24 cellular contexts compared by ENCODE assay signal in genomic region chr11:47756208-47756607, GRCh38. TPM values are rescaled to one million over a fixed set of nuclear protein-coding genes. Genes with fewer than 3 reads are reported as not detected.
"Had no signal": no experiment of that assay in that cellular context is flagged by ENCODE, and none has a peak within 500 bp of the region (broad histone marks: within the 10 kb centered on the region; RNA-seq: fewer than 3 reads in every experiment).

No MANE protein-coding gene starts in this region.

- H3K4me3 Mint-ChIP-seq: dendritic cell treated with granulocyte-macrophage colony-stimulating factor and Interleukin-4, amounts not matched to agents 40 ng/mL and 50 ng/mL, for 4 days; effector memory CD8-positive, alpha-beta T cell; endodermal cell; mesothelial cell of epicardium had no signal

- H3K9me3 Mint-ChIP-seq: dendritic cell treated with granulocyte-macrophage colony-stimulating factor and Interleukin-4, amounts not matched to agents 40 ng/mL and 50 ng/mL, for 4 days; effector memory CD8-positive, alpha-beta T cell; mesothelial cell of epicardium had no signal

- ATAC-seq: effector memory CD8-positive, alpha-beta T cell; esophagus mucosa; gastrocnemius medialis; heart right ventricle; left cardiac atrium; left lung; left ventricle myocardium superior; lower lobe of right lung; mucosa of descending colon had no signal

- H3K27ac ChIP-seq: colonic mucosa, epithelial cell of prostate, esophagus squamous epithelium, heart right ventricle, left lung, lower lobe of right lung had no signal

- DNase-seq: colonic mucosa; cortex of kidney; effector CD8-positive, alpha-beta T cell; effector memory CD8-positive, alpha-beta T cell; endodermal cell; erythroblast; esophagus squamous epithelium; foreskin fibroblast; foreskin melanocyte; gastrocnemius medialis; glutamatergic neuron; heart right ventricle; hippocampal formation; left cardiac atrium; left lung; left ventricle myocardium superior; lower lobe of right lung; mesenchymal stem cell; mucosa of descending colon had no signal

- H3K4me1 ChIP-seq: colonic mucosa, esophagus squamous epithelium, gastrocnemius medialis, left lung, lower lobe of right lung had no signal

- H3K4me1 Mint-ChIP-seq: endodermal cell, mesothelial cell of epicardium had no signal

- H3K27me3 Mint-ChIP-seq: dendritic cell treated with granulocyte-macrophage colony-stimulating factor and Interleukin-4, amounts not matched to agents 40 ng/mL and 50 ng/mL, for 4 days; effector memory CD8-positive, alpha-beta T cell had no signal

- H3K9me3 ChIP-seq: colonic mucosa, esophagus squamous epithelium, gastrocnemius medialis, heart right ventricle, left lung, lower lobe of right lung, mucosa of descending colon had no signal

- H3K4me3 ChIP-seq: colonic mucosa, esophagus squamous epithelium, gastrocnemius medialis, heart right ventricle, left lung, lower lobe of right lung, mucosa of descending colon had no signal

- H3K27me3 ChIP-seq: colonic mucosa, esophagus squamous epithelium, gastrocnemius medialis, heart right ventricle, left lung had no signal

- H3K27ac Mint-ChIP-seq: dendritic cell treated with granulocyte-macrophage colony-stimulating factor and Interleukin-4, amounts not matched to agents 40 ng/mL and 50 ng/mL, for 4 days; effector memory CD8-positive, alpha-beta T cell; endodermal cell; mesothelial cell of epicardium had no signal

RNA-seq across cellular contexts. Expression of gene AGBL2, which starts 41.0 kb away (rescaled TPM):
- total RNA-seq: gastrocnemius medialis, glomerular endothelial cell had no signal
